ENCODE assay signal across 20 cellular contexts in the genomic region with DNA sequence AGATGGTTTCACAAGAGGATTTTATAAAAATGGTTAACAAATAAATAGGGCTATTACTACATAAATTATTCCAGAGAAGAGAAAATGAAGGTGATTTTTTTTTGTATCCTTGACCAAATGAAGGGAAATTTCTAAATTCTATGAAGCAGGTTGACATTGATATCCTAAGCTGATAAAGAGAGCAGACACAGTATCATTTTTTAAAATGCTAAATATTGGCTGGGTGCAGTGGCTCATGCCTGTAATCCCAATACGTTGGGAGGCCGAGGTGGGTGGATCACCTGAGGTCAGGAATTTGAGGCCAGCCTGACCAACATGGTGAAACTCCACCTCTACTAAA.
"Had no signal": no experiment of that assay in that cellular context is flagged by ENCODE, and none has a peak within 500 bp of the region (broad histone marks: within the 10 kb centered on the region; RNA-seq: fewer than 3 reads in every experiment).

No MANE protein-coding gene starts in this region.

- H3K27me3 ChIP-seq: esophagus muscularis mucosa, neutrophil had no signal

- DNase-seq: activated CD4-positive, alpha-beta T cell treated with anti-CD3 and anti-CD28 coated beads, Interleukin-2, amount 50 U/mL, for 1 hour; activated CD4-positive, CD25-positive, alpha-beta regulatory T cell treated with anti-CD3 and anti-CD28 coated beads, Interleukin-2, amount 50 U/mL, for 72 hours; activated CD8-positive, alpha-beta memory T cell treated with anti-CD3 and anti-CD28 coated beads, Interleukin-2, amount 50 U/mL, for 4 hours; activated effector memory CD4-positive, alpha-beta T cell treated with Interleukin-2 at 50 U/mL for 16 hours; activated naive CD4-positive, alpha-beta T cell treated with anti-CD3 and anti-CD28 coated beads, Interleukin-2, amount 10 ng/mL, durations not matched to agents 7 days and 5 days; activated T-cell treated with anti-CD3 and anti-CD28 coated beads, Interleukin-2, amount 50 U/mL, for 48 hours; cerebellar nuclear complex; effector CD4-positive, alpha-beta T cell; immature natural killer cell; natural killer cell; stimulated activated CD4-positive, alpha-beta T cell treated with anti-CD3 and anti-CD28 coated beads, Interleukin-12 subunit alpha, Interleukin-12 subunit beta, amount 100 ng/mL, for 4 hours; stimulated activated CD4-positive, alpha-beta T cell treated with anti-CD3 and anti-CD28 coated beads, Interleukin-1b, Interleukin-23, amount 100 ng/mL, for 48 hours; stimulated activated CD8-positive, alpha-beta memory T cell treated with anti-CD3 and anti-CD28 coated beads, Interleukin-4, amount 100 ng/mL, for 48 hours; stimulated activated naive CD4-positive, alpha-beta T cell; T-helper 2 cell had no signal

- H3K27ac Mint-ChIP-seq: activated naive CD4-positive, alpha-beta T cell treated with anti-CD3 and anti-CD28 coated beads, Interleukin-2, amount 10 ng/mL, durations not matched to agents 7 days and 5 days; immature natural killer cell; natural killer cell had no signal

- H3K27ac ChIP-seq: esophagus muscularis mucosa, neutrophil, VCaP had no signal

- FAIRE-seq: astrocyte, bronchial epithelial cell had no signal

- H3K4me1 ChIP-seq: esophagus muscularis mucosa had no signal

- H3K4me1 Mint-ChIP-seq: activated naive CD4-positive, alpha-beta T cell treated with anti-CD3 and anti-CD28 coated beads, Interleukin-2, amount 10 ng/mL, durations not matched to agents 7 days and 5 days; immature natural killer cell; natural killer cell had no signal

- H3K36me3 Mint-ChIP-seq: activated naive CD4-positive, alpha-beta T cell treated with anti-CD3 and anti-CD28 coated beads, Interleukin-2, amount 10 ng/mL, durations not matched to agents 7 days and 5 days; immature natural killer cell; natural killer cell had no signal

- H3K9me3 ChIP-seq: neutrophil had no signal

- H3K36me3 ChIP-seq: esophagus muscularis mucosa, neutrophil had no signal

- H3K4me3 ChIP-seq: esophagus muscularis mucosa had no signal

- H3K4me3 Mint-ChIP-seq: activated naive CD4-positive, alpha-beta T cell treated with anti-CD3 and anti-CD28 coated beads, Interleukin-2, amount 10 ng/mL, durations not matched to agents 7 days and 5 days; immature natural killer cell; natural killer cell had no signal

- H3K9me3 Mint-ChIP-seq: natural killer cell had no signal
